17 cellular contexts compared by ENCODE assay signal in the genomic region with DNA sequence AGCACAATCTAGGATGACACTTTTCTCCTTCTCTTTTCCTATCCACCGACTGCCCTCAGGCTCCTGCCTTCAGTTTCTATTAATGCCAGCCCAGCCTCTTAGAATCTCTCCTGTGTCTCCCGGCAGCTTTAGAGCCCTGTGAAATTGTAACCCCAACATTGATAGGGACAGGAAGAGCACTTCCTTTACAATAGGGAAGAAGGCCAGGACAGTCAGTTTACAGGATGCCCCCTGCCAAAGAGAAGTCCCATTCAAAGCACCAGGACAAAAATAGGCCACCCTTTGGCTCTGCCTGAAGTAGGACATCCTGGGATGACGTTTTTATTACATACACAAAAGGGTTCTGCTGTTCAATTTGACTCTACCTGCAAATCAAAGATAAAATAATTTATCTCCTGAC.
"Had no signal": no experiment of that assay in that cellular context is flagged by ENCODE, and none has a peak within 500 bp of the region (broad histone marks: within the 10 kb centered on the region; RNA-seq: fewer than 3 reads in every experiment).

No MANE protein-coding gene starts in this region.

- DNase-seq: activated CD4-positive, alpha-beta T cell treated with anti-CD3 and anti-CD28 coated beads, Interleukin-2, amount 50 U/mL, for 4 hours; activated CD4-positive, CD25-positive, alpha-beta regulatory T cell treated with anti-CD3 and anti-CD28 coated beads, Interleukin-2, amount 50 U/mL, for 72 hours; activated naive CD4-positive, alpha-beta T cell; activated naive CD8-positive, alpha-beta T cell treated with anti-CD3 and anti-CD28 coated beads, Interleukin-2, amount 50 U/mL, for 24 hours; activated T-cell treated with anti-CD3 and anti-CD28 coated beads for 4 hours; dermis blood vessel endothelial cell; sigmoid colon; stimulated activated CD4-positive, alpha-beta T cell treated with anti-CD3 and anti-CD28 coated beads, Interleukin-1b, Interleukin-23, amount 100 ng/mL, for 48 hours; T-cell; T1000; tibial artery had no signal

- H3K4me3 ChIP-seq: ascending aorta, breast epithelium, prostate gland, sigmoid colon, SK-N-MC, tibial artery, vagina had no signal

- ATAC-seq: activated naive CD8-positive, alpha-beta T cell treated with anti-CD3 and anti-CD28 coated beads, Interleukin-2, amount 50 U/mL, for 24 hours; natural killer cell treated with Interleukin-12 subunit alpha and Interleukin-12 subunit beta and Interleukin-15 and Interleukin-18, amount 100 ng/mL, for 72 hours; T-cell had no signal

- H3K9me3 ChIP-seq: ascending aorta, breast epithelium, prostate gland, sigmoid colon, tibial artery, vagina had no signal

- H3K4me1 ChIP-seq: ascending aorta, breast epithelium, prostate gland, tibial artery, vagina had no signal

- H3K27me3 ChIP-seq: ascending aorta, breast epithelium, sigmoid colon, tibial artery, vagina had no signal

- H3K27ac ChIP-seq: ascending aorta, breast epithelium, prostate gland, sigmoid colon, SK-N-MC, tibial artery, vagina had no signal

- H3K36me3 ChIP-seq: ascending aorta, breast epithelium, prostate gland, sigmoid colon, tibial artery, vagina had no signal
